Comparison of ENCODE assay signal across 11 cellular contexts in genomic region chr4:7045553-7045952, GRCh38. TPM values are rescaled to one million over a fixed set of nuclear protein-coding genes. Genes with fewer than 3 reads are reported as not detected.
DNase-seq lines count a peak whose midpoint lies in the region; ATAC-seq and TF ChIP-seq lines count a peak whose summit lies in the region.
"Had no signal": no experiment of that assay in that cellular context is flagged by ENCODE, and none has a peak within 500 bp of the region (broad histone marks: within the 10 kb centered on the region; RNA-seq: fewer than 3 reads in every experiment).

No MANE protein-coding gene starts in this region.

- H3K4me1 Mint-ChIP-seq in T-helper 2 cell treated with Interferon-gamma antibody and Interleukin-4, amounts not matched to agents 5 μg/mL and 100 μg/mL, for 36 hours (ENCODE audit: low read depth) = peaks cover 35% of the 10 kb centered on the region
- peaks cover 68% of the 10 kb centered on the region for H3K4me1 Mint-ChIP-seq in stimulated activated effector memory CD8-positive, alpha-beta T cell treated with anti-CD3 and anti-CD28 coated beads, Interleukin-12 subunit alpha, Interleukin-12 subunit beta, amount 100 ng/mL, for 72 hours

- peak overlapping the region; percentile 92 for H3K4me3 Mint-ChIP-seq in T-helper 2 cell treated with Interferon-gamma antibody and Interleukin-4, amounts not matched to agents 5 μg/mL and 100 μg/mL, for 36 hours
- peak overlapping the region; percentile 92 for H3K4me3 Mint-ChIP-seq in stimulated activated effector memory CD8-positive, alpha-beta T cell treated with anti-CD3 and anti-CD28 coated beads, Interleukin-12 subunit alpha, Interleukin-12 subunit beta, amount 100 ng/mL, for 72 hours

- no peak for TF ChIP-seq CTCF in VCaP (conservative IDR thresholded peaks at IDR 0.05)
- no peak for TF ChIP-seq CTCF in epithelial cell of proximal tubule (conservative IDR thresholded peaks at IDR 0.05; ENCODE audit: low read depth, low read length)

- no peak for DNase-seq in T-helper 2 cell treated with Interferon-gamma antibody and Interleukin-4, amounts not matched to agents 5 μg/mL and 100 μg/mL, for 36 hours (ENCODE audit: low spot score)
- DNase-seq in T-helper 2 cell (no peak), epithelial cell of proximal tubule (ENCODE audit: low read depth) (no peak), AG20443 (ENCODE audit: low spot score) (no peak)
- no peak for DNase-seq in stimulated activated effector memory CD8-positive, alpha-beta T cell treated with anti-CD3 and anti-CD28 coated beads, Interleukin-12 subunit alpha, Interleukin-12 subunit beta, amount 100 ng/mL, for 72 hours (ENCODE audit: low spot score in 2 of 2)
- DNase-seq: NCI-H1417 had no signal

- peak overlapping the region; percentile 88; the same call in 1 of the 2 replicates for H3K27ac ChIP-seq in VCaP
- H3K27ac ChIP-seq: A549, epithelial cell of prostate had no signal

- H3K9me3 Mint-ChIP-seq in T-helper 2 cell treated with Interferon-gamma antibody and Interleukin-4, amounts not matched to agents 5 μg/mL and 100 μg/mL, for 36 hours = no peaks in the 10 kb centered on the region
- H3K9me3 Mint-ChIP-seq in stimulated activated effector memory CD8-positive, alpha-beta T cell treated with anti-CD3 and anti-CD28 coated beads, Interleukin-12 subunit alpha, Interleukin-12 subunit beta, amount 100 ng/mL, for 72 hours = no peaks in the 10 kb centered on the region

- ATAC-seq in stimulated activated effector memory CD8-positive, alpha-beta T cell treated with anti-CD3 and anti-CD28 coated beads, Interleukin-12 subunit alpha, Interleukin-12 subunit beta, amount 100 ng/mL, for 72 hours = no peak
- ATAC-seq in HG02938 (IDR thresholded peaks at IDR 0.05; ENCODE audit: unreplicated experiment) (no peak), GM18861 (IDR thresholded peaks at IDR 0.05; ENCODE audit: unreplicated experiment) (no peak)
- ATAC-seq: A549 had no signal

- H3K27ac Mint-ChIP-seq in T-helper 2 cell treated with Interferon-gamma antibody and Interleukin-4, amounts not matched to agents 5 μg/mL and 100 μg/mL, for 36 hours = no peak overlapping the region
- peak overlapping the region; percentile 26 for H3K27ac Mint-ChIP-seq in stimulated activated effector memory CD8-positive, alpha-beta T cell treated with anti-CD3 and anti-CD28 coated beads, Interleukin-12 subunit alpha, Interleukin-12 subunit beta, amount 100 ng/mL, for 72 hours

- peaks cover 9% of the 10 kb centered on the region for H3K27me3 Mint-ChIP-seq in T-helper 2 cell treated with Interferon-gamma antibody and Interleukin-4, amounts not matched to agents 5 μg/mL and 100 μg/mL, for 36 hours (ENCODE audit: low read depth)

- H3K4me3 ChIP-seq in epithelial cell of proximal tubule (ENCODE audit: low read depth, low read length) = peak overlapping the region; percentile 94
- H3K4me3 ChIP-seq: A549 had no signal

- peaks cover 9% of the 10 kb centered on the region for H3K36me3 Mint-ChIP-seq in T-helper 2 cell treated with Interferon-gamma antibody and Interleukin-4, amounts not matched to agents 5 μg/mL and 100 μg/mL, for 36 hours (ENCODE audit: low read depth)
- peaks cover 18% of the 10 kb centered on the region for H3K36me3 Mint-ChIP-seq in stimulated activated effector memory CD8-positive, alpha-beta T cell treated with anti-CD3 and anti-CD28 coated beads, Interleukin-12 subunit alpha, Interleukin-12 subunit beta, amount 100 ng/mL, for 72 hours

RNA-seq across cellular contexts. Expression of gene TADA2B, which starts 2.4 kb away (rescaled TPM):
- total RNA-seq in epithelial cell of proximal tubule = 15.2 and 16.9 TPM in 2 replicates

RNA-seq across cellular contexts. Expression of gene GRPEL1, which starts 22.3 kb away (rescaled TPM):
- total RNA-seq in epithelial cell of proximal tubule = 45.8 and 52.7 TPM in 2 replicates
